8 cellular contexts compared by ENCODE assay signal in the genomic region with DNA sequence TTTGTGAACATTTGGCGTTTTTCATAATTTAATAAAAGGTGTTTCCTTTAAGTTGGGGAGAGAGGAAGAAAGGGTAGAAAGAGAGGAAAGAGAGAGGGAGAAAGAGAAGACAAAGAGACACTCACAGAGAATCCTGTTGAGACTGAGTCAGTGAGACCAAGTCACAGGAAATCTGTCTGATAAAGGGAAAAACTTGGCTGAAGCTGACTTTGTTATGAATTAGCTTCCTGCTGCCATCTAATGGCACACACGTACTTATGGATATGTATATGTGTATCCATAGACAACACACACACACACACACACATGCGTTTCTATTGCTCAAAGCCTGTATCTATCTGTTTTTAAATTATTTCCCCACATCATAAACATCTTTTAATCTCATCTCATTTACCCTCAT. TPM values are rescaled to one million over a fixed set of nuclear protein-coding genes. Genes with fewer than 3 reads are reported as not detected.
DNase-seq lines count a peak whose midpoint lies in the region; ATAC-seq, FAIRE-seq and TF ChIP-seq lines count a peak whose summit lies in the region.

No MANE protein-coding gene starts in this region.

- no peak overlapping the region for H3K4me3 ChIP-seq in AG04450 (ENCODE audit: low read depth, low read length)
- H3K4me3 ChIP-seq in OCI-LY7 (ENCODE audit: low read depth, low read length, poor library complexity, severe bottlenecking), result no peak overlapping the region

- H3K9me3 ChIP-seq in AG04450 (ENCODE audit: control insufficient read depth, insufficient read depth, low read length) (no peaks in the 10 kb centered on the region), OCI-LY7 (ENCODE audit: low read length) (no peaks in the 10 kb centered on the region)

- no peaks in the 10 kb centered on the region for H3K9me2 ChIP-seq in OCI-LY7 (ENCODE audit: insufficient read depth, low read length)

- H3K27ac ChIP-seq in AG04450 (ENCODE audit: low read depth, low read length), result no peak overlapping the region
- H3K27ac ChIP-seq in OCI-LY7 (ENCODE audit: low read depth, low read length, poor library complexity, severe bottlenecking), result no peak overlapping the region

- no peak overlapping the region for H2AFZ ChIP-seq in OCI-LY7 (ENCODE audit: low read length)

- TF ChIP-seq POLR2A in GM12892 (IDR thresholded peaks at IDR 0.05; ENCODE audit: low read depth, low read length), result no peak

- CTCF ChIA-PET in AG04450 (lab: Charles Lee), result interaction anchor here (0.7 to 1.3 kb wide), 4 partner anchors 16 to 227 kb away, joined by 3 to 6 read pairs (median 5); no protein-coding TSS in a partner anchor
- CTCF ChIA-PET in OCI-LY7 (lab: Charles Lee; ENCODE audit: unreplicated experiment), result no interaction called here

- H3K4me2 ChIP-seq in OCI-LY7 (ENCODE audit: low read length), result no peak overlapping the region

- peak; percentile 38 for FAIRE-seq in GM12892 (lab: Jason Lieb, UNC)

- intact Hi-C loops in OCI-LY7 (cut with micrococcal nuclease; ENCODE audit: unreplicated experiment) (no loop called here), posterior cingulate gyrus (cut with DNase I) (no loop called here)

- DNase-seq in AG04450 (ENCODE audit: low read depth, low spot score) (no peak), GM12892 (ENCODE audit: insufficient read length) (no peak), OCI-LY7 (ENCODE audit: low spot score) (peak; percentile 34), fibroblast of the conjunctiva (ENCODE audit: low read depth) (peak; percentile 72), germinal center (ENCODE audit: low spot score) (no peak), posterior cingulate gyrus (no peak)

- POLR2A ChIA-PET in AG04450 (lab: Yijun Ruan, JAX) (no interaction called here), OCI-LY7 (lab: Charles Lee) (no interaction called here)

- no peaks in the 10 kb centered on the region for H4K20me1 ChIP-seq in OCI-LY7 (ENCODE audit: insufficient read depth, low read length)

- H3K36me3 ChIP-seq in OCI-LY7 (ENCODE audit: insufficient read depth, low read length), result no peaks in the 10 kb centered on the region

- H3K79me2 ChIP-seq in OCI-LY7 (ENCODE audit: insufficient read depth, low read depth, low read length), result no peaks in the 10 kb centered on the region

- H3K27me3 ChIP-seq in AG04450 (ENCODE audit: control insufficient read depth, insufficient read depth, low read length), result no peaks in the 10 kb centered on the region

- no TSS peak for BruUV-seq in OCI-LY7 (replicated peaks; lab: Mats Ljungman, UMichigan)

- H3K4me1 ChIP-seq in OCI-LY7 (ENCODE audit: insufficient read depth, low read length, poor library complexity, severe bottlenecking), result no peaks in the 10 kb centered on the region

- TF ChIP-seq CTCF in AG04450 (IDR thresholded peaks at IDR 0.05; ENCODE audit: low read depth, low read length), result peak; percentile 33
- TF ChIP-seq CTCF in OCI-LY7 (conservative IDR thresholded peaks at IDR 0.05; ENCODE audit: low read length), result peak; percentile 55; the same call in 1 of the 2 replicates

- ATAC-seq in GM18873 (IDR thresholded peaks at IDR 0.05; ENCODE audit: low FRiP score, unreplicated experiment), result no peak
- ATAC-seq in HG03175 (IDR thresholded peaks at IDR 0.05; ENCODE audit: unreplicated experiment), result no peak

RNA-seq across cellular contexts. Expression of a gene that starts 42.5 kb away (rescaled TPM):
- 5.0 and 5.4 TPM in 2 replicates for polyA plus RNA-seq in AG04450 (2011; rRNA removed)
- 11.5 and 16.8 TPM in 2 replicates for polyA minus RNA-seq in AG04450 (2011; rRNA and poly(A)+ RNA removed)
- polyA plus RNA-seq in GM12892 (2012; ENCODE audit: missing spikeins), result 0.36 TPM
- total RNA-seq in OCI-LY7 (2014; rRNA removed; shearing (Covaris generic)), result not detected in 2 replicates
- total RNA-seq in OCI-LY7 (2022), result 0.91 and 1.4 TPM in 2 replicates

RNA-seq across cellular contexts. Expression of a gene that starts 55.6 kb away (rescaled TPM):
- polyA plus RNA-seq in AG04450 (2011; rRNA removed), result 33.0 and 35.6 TPM in 2 replicates
- 17.7 and 32.9 TPM in 2 replicates for polyA minus RNA-seq in AG04450 (2011; rRNA and poly(A)+ RNA removed)
- polyA plus RNA-seq in GM12892 (2012; ENCODE audit: missing spikeins), result 45.8 TPM
- total RNA-seq in OCI-LY7 (2014; rRNA removed; shearing (Covaris generic)), result 17.4 and 17.8 TPM in 2 replicates
- 31.3 and 33.5 TPM in 2 replicates for total RNA-seq in OCI-LY7 (2022)

Comparison
In these comparisons a context has a peak if more than half of its experiments do, and no peak if none do; other contexts are left out.
1. DNase-seq: peak in OCI-LY7 (single experiment) and fibroblast of the conjunctiva (single experiment); none in AG04450 (single experiment), GM12892 (single experiment), germinal center (single experiment) and posterior cingulate gyrus (0 of 10).